ENCODE assay signal across 1 cellular context in genomic region chr5:159911349-159911748, GRCh38.
TF ChIP-seq lines count a peak whose summit lies in the region.

No MANE protein-coding gene starts in this region.

TF ChIP-seq in endothelial cell of umbilical vein, 7 proteins besides CTCF, POLR2A, EP300 and RAD21:
- no peak for TF ChIP-seq JUN (IDR thresholded peaks at IDR 0.05; ENCODE audit: borderline replicate concordance, insufficient read depth, insufficient read length, low read depth)
- TF ChIP-seq POLR2AphosphoS5 (IDR thresholded peaks at IDR 0.05; ENCODE audit: insufficient read depth, low read depth, low read length), result no peak
- TF ChIP-seq GATA2 (IDR thresholded peaks at IDR 0.05; ENCODE audit: insufficient read depth, insufficient read length, low read depth, low read length), result no peak
- TF ChIP-seq, protein P1, sequence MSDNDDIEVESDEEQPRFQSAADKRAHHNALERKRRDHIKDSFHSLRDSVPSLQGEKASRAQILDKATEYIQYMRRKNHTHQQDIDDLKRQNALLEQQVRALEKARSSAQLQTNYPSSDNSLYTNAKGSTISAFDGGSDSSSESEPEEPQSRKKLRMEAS (IDR thresholded peaks at IDR 0.05; ENCODE audit: insufficient read depth, insufficient read length), result no peak
- no peak for TF ChIP-seq EZH2 (IDR thresholded peaks at IDR 0.05; ENCODE audit: borderline replicate concordance, low read depth, low read length, severe bottlenecking)
- no peak for TF ChIP-seq MYC (IDR thresholded peaks at IDR 0.05; ENCODE audit: low read depth, low read length)
- TF ChIP-seq FOS (IDR thresholded peaks at IDR 0.05; ENCODE audit: borderline replicate concordance, insufficient read depth, low read length), result no peak
